Comparison of ENCODE assay signal across 18 cellular contexts in genomic region chr7:46653848-46654247, GRCh38.
"Had no signal": no experiment of that assay in that cellular context is flagged by ENCODE, and none has a peak within 500 bp of the region (broad histone marks: within the 10 kb centered on the region; RNA-seq: fewer than 3 reads in every experiment).

No MANE protein-coding gene starts in this region.

- H3K27ac ChIP-seq: heart left ventricle, parathyroid adenoma, prostate gland, right lobe of liver, tibial artery, upper lobe of right lung had no signal

- H3K4me3 ChIP-seq: heart left ventricle, prostate gland, right lobe of liver, tibial artery, upper lobe of right lung had no signal

- H3K9me3 ChIP-seq: heart left ventricle, prostate gland, right lobe of liver, tibial artery, upper lobe of right lung had no signal

- DNase-seq: cerebellar nuclear complex; effector memory CD8-positive, alpha-beta T cell; heart left ventricle; hippocampal formation; kidney glomerular epithelial cell; naive B cell; occipital lobe; retina; right lobe of liver; stimulated activated CD4-positive, alpha-beta T cell treated with anti-CD3 and anti-CD28 coated beads, Interleukin-4, amount 100 ng/mL, for 24 hours; tibial artery; upper lobe of right lung had no signal

- H3K36me3 ChIP-seq: heart left ventricle, prostate gland, right lobe of liver, tibial artery, upper lobe of right lung had no signal

- H3K4me1 ChIP-seq: heart left ventricle, parathyroid adenoma, prostate gland, right lobe of liver, tibial artery, upper lobe of right lung had no signal

- H3K27me3 ChIP-seq: heart left ventricle, right lobe of liver, tibial artery, upper lobe of right lung had no signal

- ATAC-seq: effector memory CD8-positive, alpha-beta T cell; heart left ventricle; left lobe of liver; right lobe of liver; stimulated activated memory B cell treated with anti-CD40 and anti-IgM and Interleukin-4, amounts not matched to agents 10 μg/mL and 1 μg/mL and 100 μg/mL, for 72 hours; upper lobe of right lung had no signal

- H3K79me2 ChIP-seq: parathyroid adenoma had no signal

- H2AFZ ChIP-seq: parathyroid adenoma had no signal

- FAIRE-seq: colon, frontal cortex had no signal
